9 cellular contexts compared by ENCODE assay signal in genomic region chr6:11428895-11429294, GRCh38.
DNase-seq lines count a peak whose midpoint lies in the region; ATAC-seq, FAIRE-seq and TF ChIP-seq lines count a peak whose summit lies in the region.
"Had no signal": no experiment of that assay in that cellular context is flagged by ENCODE, and none has a peak within 500 bp of the region (broad histone marks: within the 10 kb centered on the region; RNA-seq: fewer than 3 reads in every experiment).

No MANE protein-coding gene starts in this region.

- FAIRE-seq in GM12891 (lab: Jason Lieb, UNC) (peak; percentile 81), RCC 7860 (lab: Jason Lieb, UNC) (peak; percentile 91)
- FAIRE-seq: keratinocyte had no signal

- DNase-seq in GM12891 (ENCODE audit: insufficient read length, low spot score): no peak
- peak; percentile 96 for DNase-seq in RCC 7860 (ENCODE audit: low spot score)
- DNase-seq in iPS-NIHi7 (ENCODE audit: extremely low spot score): peak; percentile 25
- no peak for DNase-seq in SIG-M5 (lab: John Stamatoyannopoulos, UW)
- no peak for DNase-seq in iPS-NIHi11 (ENCODE audit: low spot score)
- DNase-seq in activated naive CD4-positive, alpha-beta T cell treated with Interleukin-2 at 50 U/mL for 16 hours: no peak
- no peak for DNase-seq in stimulated activated CD4-positive, alpha-beta T cell treated with anti-CD3 and anti-CD28 coated beads, Interleukin-4, amount 100 ng/mL, for 4 hours

- no peak for TF ChIP-seq POLR2A in GM12891 (IDR thresholded peaks at IDR 0.05; ENCODE audit: low read depth, low read length)

- ATAC-seq in HG02763 (IDR thresholded peaks at IDR 0.05; ENCODE audit: unreplicated experiment): peak; percentile 52

TF ChIP-seq in GM12891, 5 proteins besides CTCF, POLR2A, EP300 and RAD21:
- TF ChIP-seq SPI1 (IDR thresholded peaks at IDR 0.05; ENCODE audit: low read depth, low read length) (no peak), POLR2AphosphoS5 (IDR thresholded peaks at IDR 0.05; ENCODE audit: low read depth, low read length) (no peak), TAF1 (IDR thresholded peaks at IDR 0.05; ENCODE audit: low read depth, low read length) (no peak), POU2F2 (IDR thresholded peaks at IDR 0.05; ENCODE audit: low read depth, low read length) (0 out of 2 replicates have a peak, but pooled peaks have one; percentile 23), PAX5 (IDR thresholded peaks at IDR 0.05; ENCODE audit: insufficient read depth, low read length, severe bottlenecking) (peak; percentile 27)

Comparison
In these comparisons a context has a peak if more than half of its experiments do, and no peak if none do; other contexts are left out.
1. DNase-seq: peak in RCC 7860 (single experiment) and iPS-NIHi7 (single experiment); none in GM12891 (single experiment), SIG-M5 (single experiment), iPS-NIHi11 (single experiment), activated naive CD4-positive, alpha-beta T cell treated with Interleukin-2 at 50 U/mL for 16 hours (single experiment) and stimulated activated CD4-positive, alpha-beta T cell treated with anti-CD3 and anti-CD28 coated beads, Interleukin-4, amount 100 ng/mL, for 4 hours (0 of 2).